Comparison of ENCODE assay signal across 1 cellular context in the genomic region with DNA sequence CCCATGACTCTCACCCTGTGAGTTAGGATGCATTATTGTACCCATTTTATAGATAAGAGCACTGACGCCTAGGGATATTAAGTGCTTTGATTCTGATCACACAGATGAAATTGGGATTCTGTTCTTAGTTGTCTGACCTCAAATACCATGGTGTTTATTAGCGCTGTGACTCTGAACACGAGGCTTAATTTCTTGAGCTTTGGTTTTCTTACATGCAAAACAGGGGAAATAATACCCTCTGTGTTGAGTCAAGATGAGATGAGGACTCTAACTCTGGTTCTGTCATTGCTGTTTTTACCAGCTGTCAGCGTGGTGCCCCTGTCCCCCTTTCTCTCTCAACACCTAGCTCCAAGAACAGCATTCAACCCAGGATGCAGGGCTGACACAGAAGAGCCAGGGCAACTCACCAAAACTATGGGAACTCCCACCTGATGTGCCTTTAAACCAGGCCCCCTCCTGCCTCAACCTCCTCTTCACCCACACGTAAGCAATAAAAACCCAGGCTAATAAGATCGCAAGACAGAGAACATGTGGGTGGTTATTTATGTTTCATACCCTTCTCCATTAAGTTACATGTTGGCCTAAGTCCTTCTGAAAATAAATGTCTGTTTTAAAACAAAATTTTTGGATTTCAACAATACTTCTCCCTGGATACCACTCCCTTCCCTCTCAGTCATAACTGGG.
A peak's percentile ranks its signal among the peaks of the same experiment; 100 is the strongest.
TF ChIP-seq lines count a peak whose summit lies in the region.

No MANE protein-coding gene starts in this region.

TF ChIP-seq in GM12878, 131 proteins besides CTCF, POLR2A, EP300 and RAD21 (continued from another document):
- TF ChIP-seq, protein P1, sequence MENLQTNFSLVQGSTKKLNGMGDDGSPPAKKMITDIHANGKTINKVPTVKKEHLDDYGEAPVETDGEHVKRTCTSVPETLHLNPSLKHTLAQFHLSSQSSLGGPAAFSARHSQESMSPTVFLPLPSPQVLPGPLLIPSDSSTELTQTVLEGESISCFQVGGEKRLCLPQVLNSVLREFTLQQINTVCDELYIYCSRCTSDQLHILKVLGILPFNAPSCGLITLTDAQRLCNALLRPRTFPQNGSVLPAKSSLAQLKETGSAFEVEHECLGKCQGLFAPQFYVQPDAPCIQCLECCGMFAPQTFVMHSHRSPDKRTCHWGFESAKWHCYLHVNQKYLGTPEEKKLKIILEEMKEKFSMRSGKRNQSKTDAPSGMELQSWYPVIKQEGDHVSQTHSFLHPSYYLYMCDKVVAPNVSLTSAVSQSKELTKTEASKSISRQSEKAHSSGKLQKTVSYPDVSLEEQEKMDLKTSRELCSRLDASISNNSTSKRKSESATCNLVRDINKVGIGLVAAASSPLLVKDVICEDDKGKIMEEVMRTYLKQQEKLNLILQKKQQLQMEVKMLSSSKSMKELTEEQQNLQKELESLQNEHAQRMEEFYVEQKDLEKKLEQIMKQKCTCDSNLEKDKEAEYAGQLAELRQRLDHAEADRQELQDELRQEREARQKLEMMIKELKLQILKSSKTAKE (IDR thresholded peaks at IDR 0.05; ENCODE audit: low read depth, poor library complexity, severe bottlenecking): peak; percentile 40
- TF ChIP-seq RUNX3 (IDR thresholded peaks at IDR 0.05; ENCODE audit: low read length) (peak; percentile 79), CREB1 (IDR thresholded peaks at IDR 0.05; ENCODE audit: low read depth) (peak; percentile 24; the same call in 1 of the 2 replicates), TARDBP (IDR thresholded peaks at IDR 0.05; ENCODE audit: borderline replicate concordance) (no peak), FOXM1 (IDR thresholded peaks at IDR 0.05; ENCODE audit: low read depth, low read length) (peak; percentile 43; the same call in 1 of the 2 replicates), TCF3 (IDR thresholded peaks at IDR 0.05; ENCODE audit: borderline replicate concordance, insufficient read depth, low read depth, low read length) (peak; percentile 71; the same call in 1 of the 2 replicates), KDM1A (IDR thresholded peaks at IDR 0.05; ENCODE audit: borderline replicate concordance) (no peak), STAT3 (IDR thresholded peaks at IDR 0.05; ENCODE audit: low read depth, low read length) (peak; percentile 23; the same call in 1 of the 2 replicates), MTA2 (IDR thresholded peaks at IDR 0.05; ENCODE audit: low read depth) (peak; percentile 75), YBX1 (IDR thresholded peaks at IDR 0.05) (no peak), RCOR1 (conservative IDR thresholded peaks at IDR 0.05; ENCODE audit: low read depth, low read length) (no peak), ZNF24 (IDR thresholded peaks at IDR 0.05) (0 out of 2 replicates have a peak, but pooled peaks have one; percentile 42), IKZF2 (IDR thresholded peaks at IDR 0.05) (peak; percentile 22; a peak in 1 of 4 replicates), DPF2 (IDR thresholded peaks at IDR 0.05) (peak; percentile 56; the same call in 1 of the 2 replicates), MEF2B (IDR thresholded peaks at IDR 0.05; ENCODE audit: partially characterized antibody, poor library complexity, severe bottlenecking) (peak; percentile 59), ZNF217 (IDR thresholded peaks at IDR 0.05) (peak; percentile 97), CBX3 (IDR thresholded peaks at IDR 0.05; ENCODE audit: borderline replicate concordance, low read depth) (no peak), SRF (IDR thresholded peaks at IDR 0.05; ENCODE audit: low read depth in 2 of 2, low read length in 2 of 2) (no peak)
TF ChIP-seq in GM12878: peak in this region for 36.
